19 cellular contexts compared by ENCODE assay signal in the genomic region with DNA sequence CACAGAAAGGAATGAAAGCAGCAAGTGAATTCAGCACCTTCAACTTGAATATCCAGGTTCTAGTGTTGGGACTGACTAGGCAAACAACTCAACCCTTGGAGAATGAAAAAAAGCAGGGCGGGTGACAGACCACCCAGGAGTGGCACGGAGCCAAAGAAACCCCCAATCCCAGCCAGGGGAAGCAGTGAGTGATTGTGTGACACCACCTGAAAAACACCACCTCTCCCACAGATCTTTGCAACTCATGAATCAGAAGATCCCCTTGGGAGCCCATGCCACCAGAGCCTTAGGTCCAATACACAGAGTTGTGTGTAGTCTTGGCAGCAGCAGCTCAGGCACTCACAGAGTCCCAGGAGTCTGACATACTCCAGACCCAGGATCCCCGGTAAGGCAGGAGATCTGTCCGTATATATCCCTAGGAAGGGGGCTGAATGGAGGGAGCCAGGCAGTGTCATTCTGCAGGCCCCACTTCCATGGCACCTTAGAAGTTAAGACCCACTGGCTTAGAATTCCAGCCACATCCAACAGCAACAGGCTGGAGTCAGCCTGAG. TPM values are rescaled to one million over a fixed set of nuclear protein-coding genes. Genes with fewer than 3 reads are reported as not detected.
DNase-seq lines count a peak whose midpoint lies in the region; ATAC-seq, FAIRE-seq and TF ChIP-seq lines count a peak whose summit lies in the region.
"Had no signal": no experiment of that assay in that cellular context is flagged by ENCODE, and none has a peak within 500 bp of the region (broad histone marks: within the 10 kb centered on the region; RNA-seq: fewer than 3 reads in every experiment).

No MANE protein-coding gene starts in this region.

- DNase-seq in ELF-1 (ENCODE audit: low read depth, low spot score) (peak; percentile 41), K562 (ENCODE audit: extremely low read depth in 1 of 4, low spot score in 3 of 4) (no peak), neural progenitor cell (ENCODE audit: low spot score) (no peak), hypothalamus (lab: John Stamatoyannopoulos, UW) (no peak), middle frontal gyrus (ENCODE audit: extremely low spot score, low spot score) (no peak), NCI-H2029 treated with DMSO at 0.1 percent for 48 hours (lab: John Stamatoyannopoulos, UW) (no peak)
- DNase-seq: AML-193; Caco-2; CD4-positive, alpha-beta T cell; GDM1 had no signal

- no peak for FAIRE-seq in K562 (lab: Jason Lieb, UNC)
- FAIRE-seq: A549, D721Med, GM12892, GM18507 had no signal

- peak overlapping the region in 1 of 2 experiments; percentile 12; a peak in 1 of 4 replicates for H3K9ac ChIP-seq in K562 (ENCODE audit: insufficient read depth in 1 of 2, low read depth in 2 of 2, low read length in 2 of 2)
- H3K9ac ChIP-seq in neural progenitor cell: no peak overlapping the region
- H3K9ac ChIP-seq in stomach smooth muscle (ENCODE audit: low read length in 2 of 2): no peak overlapping the region

- no peaks in the 10 kb centered on the region for H3K9me1 ChIP-seq in K562 (ENCODE audit: control insufficient read depth, insufficient read depth, low read length)

- H3K27ac Mint-ChIP-seq in neural progenitor cell: no peak overlapping the region
- H3K27ac Mint-ChIP-seq: CD4-positive, alpha-beta T cell had no signal

- H3K4me3 Mint-ChIP-seq in neural progenitor cell: no peak overlapping the region
- H3K4me3 Mint-ChIP-seq: CD4-positive, alpha-beta T cell had no signal

- intact Hi-C loops in K562 (cut with micrococcal nuclease): no loop called here

- no peaks in the 10 kb centered on the region for H3F3A ChIP-seq in neural progenitor cell (ENCODE audit: low read depth)

- no peak for TF ChIP-seq RAD21 in K562 (CRISPR knock-in tag; conservative IDR thresholded peaks at IDR 0.05 in 1 of 2, IDR thresholded peaks at IDR 0.05 in 1 of 2)

- CTCF ChIA-PET in K562 (lab: Yijun Ruan, JAX; ENCODE audit: low intra/inter-chr PET ratio): no interaction called here

- peaks cover 9 to 11% of the 10 kb centered on the region in 2 experiments; a peak in 3 of 5 replicates for H3K27me3 ChIP-seq in K562 (ENCODE audit: control insufficient read depth in 2 of 2, insufficient read depth in 2 of 2, low read length in 2 of 2)
- no peaks in the 10 kb centered on the region for H3K27me3 ChIP-seq in neural progenitor cell
- no peaks in the 10 kb centered on the region for H3K27me3 ChIP-seq in stomach smooth muscle (ENCODE audit: control insufficient read depth in 1 of 2, insufficient read depth in 2 of 2, low read length in 2 of 2)

- H3K36me3 ChIP-seq in K562 (ENCODE audit: control insufficient read depth, insufficient read depth, low read length): no peaks in the 10 kb centered on the region
- H3K36me3 ChIP-seq in neural progenitor cell: no peaks in the 10 kb centered on the region
- H3K36me3 ChIP-seq in stomach smooth muscle (ENCODE audit: control insufficient read depth in 2 of 2, insufficient read depth in 2 of 2, low read length in 2 of 2): no peaks in the 10 kb centered on the region
- H3K36me3 ChIP-seq: HAP-1 had no signal

- no peak for TF ChIP-seq POLR2A in K562 (conservative IDR thresholded peaks at IDR 0.05)

- no peaks in the 10 kb centered on the region for H3K36me3 Mint-ChIP-seq in neural progenitor cell

- peaks cover 7% of the 10 kb centered on the region for H3K27me3 Mint-ChIP-seq in neural progenitor cell (ENCODE audit: insufficient read depth, low read depth)

- H3K27ac ChIP-seq in K562 (ENCODE audit: extremely low read depth, low read depth, low read length) (no peak overlapping the region), neural progenitor cell (no peak overlapping the region), stomach smooth muscle (ENCODE audit: low read length) (peak overlapping the region; percentile 31)
- H3K27ac ChIP-seq: 22Rv1, A549, C4-2B had no signal

- peaks cover 4% of the 10 kb centered on the region for H3K9me3 Mint-ChIP-seq in neural progenitor cell
- H3K9me3 Mint-ChIP-seq: CD4-positive, alpha-beta T cell had no signal

- H3K4me3 ChIP-seq in K562 (no peak overlapping the region), neural progenitor cell (no peak overlapping the region), stomach smooth muscle (ENCODE audit: low read length in 2 of 2) (no peak overlapping the region)
- H3K4me3 ChIP-seq: A549, HAP-1 had no signal

- POLR2A ChIA-PET in K562 (lab: Yijun Ruan, JAX): no interaction called here

- 2% methylated on average over 4 of the region's 4 CpGs for WGBS in K562 (ENCODE audit: insufficient coverage, low coverage, missing lambda C conversion rate)

- H3K4me2 ChIP-seq in K562 (ENCODE audit: insufficient read depth, low read length): no peak overlapping the region
- no peak overlapping the region for H3K4me2 ChIP-seq in neural progenitor cell
- H3K4me2 ChIP-seq: A549 had no signal

- H3K79me2 ChIP-seq in K562 (ENCODE audit: control insufficient read depth, insufficient read depth, low read length) (no peaks in the 10 kb centered on the region), neural progenitor cell (ENCODE audit: low read depth) (no peaks in the 10 kb centered on the region)

- no peak for TF ChIP-seq EP300 in K562 (IDR thresholded peaks at IDR 0.05; ENCODE audit: low read length)

- peak; percentile 36; the same call in 1 of the 3 replicates for ATAC-seq in K562
- ATAC-seq: A549 had no signal

- in situ Hi-C loops in K562 (cut with MboI): no loop called here

- H2AFZ ChIP-seq in K562 (ENCODE audit: low read depth, low read length): no peak overlapping the region
- H2AFZ ChIP-seq in neural progenitor cell (replicated peaks): peak overlapping the region; percentile 45

- TF ChIP-seq CTCF in K562 (IDR thresholded peaks at IDR 0.05 in 2 of 3, conservative IDR thresholded peaks at IDR 0.05 in 1 of 3; ENCODE audit: insufficient read depth in 2 of 3, low read depth in 1 of 3, low read length in 3 of 3) (no peak), neural progenitor cell (IDR thresholded peaks at IDR 0.05) (no peak)

- H3K4me1 ChIP-seq in K562 (replicated peaks in 1 of 2; ENCODE audit: control insufficient read depth in 2 of 2, insufficient read depth in 2 of 2, low read length in 2 of 2) (no peaks in the 10 kb centered on the region; a peak in 1 of 5 replicates), neural progenitor cell (no peaks in the 10 kb centered on the region), stomach smooth muscle (ENCODE audit: control insufficient read depth, insufficient read depth, low read length) (peaks cover 8% of the 10 kb centered on the region)
- H3K4me1 ChIP-seq: A549, Caco-2, HAP-1 had no signal

- no TSS peak for BruUV-seq in K562 (replicated peaks; lab: Mats Ljungman, UMichigan)

- peaks cover 9% of the 10 kb centered on the region for H3K4me1 Mint-ChIP-seq in neural progenitor cell

- no peaks in the 10 kb centered on the region for H4K20me1 ChIP-seq in K562 (replicated peaks; ENCODE audit: control insufficient read depth, insufficient read depth, low read length)
- H4K20me1 ChIP-seq in neural progenitor cell (ENCODE audit: low read depth): no peaks in the 10 kb centered on the region

- no peaks in the 10 kb centered on the region for H3K9me3 ChIP-seq in K562 (replicated peaks; ENCODE audit: control insufficient read depth, insufficient read depth, low read depth, low read length)
- H3K9me3 ChIP-seq in neural progenitor cell (ENCODE audit: low read depth): no peaks in the 10 kb centered on the region
- H3K9me3 ChIP-seq in stomach smooth muscle (ENCODE audit: control insufficient read depth in 2 of 2, low read length in 2 of 2): no peaks in the 10 kb centered on the region
- H3K9me3 ChIP-seq: A549, Caco-2, HAP-1 had no signal

TF ChIP-seq in K562, 482 proteins besides CTCF, POLR2A, EP300 and RAD21:
- TF ChIP-seq NFIC (IDR thresholded peaks at IDR 0.05) (peak; percentile 14; the same call in 1 of the 2 replicates), EP400 (IDR thresholded peaks at IDR 0.05) (no peak), HDAC2 (IDR thresholded peaks at IDR 0.05) (no peak)

RNA-seq across cellular contexts. Expression of a gene that starts 22.1 kb away (rescaled TPM):
- 55.8 and 56.6 TPM in 2 replicates for total RNA-seq in K562 (2011; cell fraction: chromatin; rRNA removed; ENCODE audit: low replicate concordance)
- 56.9 and 60.5 TPM in 2 replicates for total RNA-seq in K562 (2011; cell fraction: nucleolus; rRNA removed)
- 36.5 and 49.8 TPM in 2 replicates for total RNA-seq in K562 (2011; cell fraction: nucleoplasm; rRNA removed)
- total RNA-seq in K562 (2014; rRNA removed) (15.3 and 18.2 TPM in 2 replicates), K562 (2014; rRNA removed; fragmentation: Illumina TruSeq; extraction: Trizol) (11.4 and 17.3 TPM in 2 replicates), K562 (2015; rRNA removed; fragmentation: Illumina TruSeq; extraction: Trizol) (15.4 and 17.9 TPM in 2 replicates), K562 (2021) (33.6 and 33.8 TPM in 2 replicates), neural progenitor cell (ENCODE audit: low replicate concordance) (20.1 and 32.7 TPM in 2 replicates)
- polyA plus RNA-seq in K562 (2011; rRNA removed) (7.7 and 8.1 TPM in 2 replicates), K562 (2014; fragmentation: Illumina TruSeq; extraction: Trizol) (14.2 and 18.3 TPM in 2 replicates), K562 (2014; fragmentation: Nextera tagmentation; extraction: Ambion mirVana) (1 to 10 TPM; 5.6 to 6.0 TPM), K562 (2014; rRNA removed) (12.5 and 17.2 TPM in 2 replicates)
- polyA plus RNA-seq in K562 (2011; cell fraction: cytosol; rRNA removed): 7.9 and 16.6 TPM in 2 replicates
- 11.8 and 20.5 TPM in 2 replicates for polyA plus RNA-seq in K562 (2011; cell fraction: nucleus; rRNA removed)
- 16.8 and 25.3 TPM in 2 replicates for polyA plus RNA-seq in K562 (2012)
- polyA minus RNA-seq in K562 (2011; rRNA and poly(A)+ RNA removed): 11.9 and 15.1 TPM in 2 replicates
- polyA minus RNA-seq in K562 (2011; cell fraction: cytosol; rRNA and poly(A)+ RNA removed): 16.4 and 18.1 TPM in 2 replicates
- polyA minus RNA-seq in K562 (2011; cell fraction: nucleus; rRNA and poly(A)+ RNA removed): 12.5 and 14.1 TPM in 2 replicates
- total RNA-seq: CD4-positive, alpha-beta T cell; HT-29 had no signal
